ENCODE assay signal across 9 cellular contexts in the genomic region with DNA sequence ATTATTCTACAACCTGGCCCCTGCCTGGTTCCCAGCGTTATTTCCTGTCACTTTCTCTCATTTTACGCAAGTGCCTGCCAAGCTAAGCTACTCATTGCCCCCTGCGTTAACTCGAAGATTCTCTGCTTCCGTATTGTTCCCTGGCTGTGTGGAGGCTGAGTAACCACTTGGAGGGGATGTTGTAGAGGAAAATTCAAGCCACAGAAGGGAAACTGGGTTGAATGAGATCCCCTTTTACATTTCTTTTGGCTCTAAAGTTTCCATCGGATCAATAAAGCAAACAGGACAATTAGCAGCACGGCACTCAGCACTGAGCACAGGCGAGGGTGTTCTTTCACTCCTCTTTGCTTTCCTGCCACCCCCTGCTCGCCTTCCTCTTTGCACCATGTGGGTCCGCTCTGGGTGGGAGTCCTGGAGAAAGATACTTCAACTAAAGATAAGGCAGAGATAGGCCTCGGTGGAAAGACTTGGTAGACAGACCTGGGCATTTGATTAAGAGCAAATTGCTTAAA. TPM values are rescaled to one million over a fixed set of nuclear protein-coding genes. Genes with fewer than 3 reads are reported as not detected.
DNase-seq lines count a peak whose midpoint lies in the region; ATAC-seq and TF ChIP-seq lines count a peak whose summit lies in the region.
"Had no signal": no experiment of that assay in that cellular context is flagged by ENCODE, and none has a peak within 500 bp of the region (broad histone marks: within the 10 kb centered on the region; RNA-seq: fewer than 3 reads in every experiment).

No MANE protein-coding gene starts in this region.

- H3K9me2 ChIP-seq in DOHH2 (replicated peaks; ENCODE audit: control insufficient read depth, low read length) (no peaks in the 10 kb centered on the region), neural cell (ENCODE audit: insufficient read depth, low read length) (no peaks in the 10 kb centered on the region)

- H3K27ac ChIP-seq in DOHH2 (ENCODE audit: low read depth, low read length) (peak overlapping the region; percentile 99), fibroblast of lung (ENCODE audit: insufficient read depth, low read length) (peak overlapping the region; percentile 27), neural cell (ENCODE audit: low read length) (no peak overlapping the region)
- H3K27ac ChIP-seq: SJCRH30 had no signal

- peak overlapping the region; percentile 99 for H3K27ac Mint-ChIP-seq in activated CD4-positive, alpha-beta T cell treated with anti-CD3 and anti-CD28 coated beads, Interleukin-2, amount 10 ng/mL, durations not matched to agents 24 days and 14 days

- no peaks in the 10 kb centered on the region for H3K27me3 Mint-ChIP-seq in activated CD4-positive, alpha-beta T cell treated with anti-CD3 and anti-CD28 coated beads, Interleukin-2, amount 10 ng/mL, durations not matched to agents 24 days and 14 days

- H3K4me1 Mint-ChIP-seq in activated CD4-positive, alpha-beta T cell treated with anti-CD3 and anti-CD28 coated beads, Interleukin-2, amount 10 ng/mL, durations not matched to agents 24 days and 14 days: peaks cover 42% of the 10 kb centered on the region

- H3K9me3 ChIP-seq in DOHH2 (ENCODE audit: control insufficient read depth, insufficient read depth, low read length) (no peaks in the 10 kb centered on the region), fibroblast of lung (ENCODE audit: control insufficient read depth, insufficient read depth, low read depth, low read length) (no peaks in the 10 kb centered on the region), neural cell (ENCODE audit: low read length) (no peaks in the 10 kb centered on the region)
- H3K9me3 ChIP-seq: SJCRH30 had no signal

- peaks cover 75% of the 10 kb centered on the region for H3K4me1 ChIP-seq in DOHH2 (ENCODE audit: control insufficient read depth, low read length)
- no peaks in the 10 kb centered on the region for H3K4me1 ChIP-seq in fibroblast of lung (ENCODE audit: control insufficient read depth, extremely low read depth, insufficient read depth, low read length)

- H3K36me3 ChIP-seq in DOHH2 (ENCODE audit: control insufficient read depth, low read length) (peaks cover 8% of the 10 kb centered on the region), fibroblast of lung (ENCODE audit: control insufficient read depth, insufficient read depth, low read length) (peaks cover 2% of the 10 kb centered on the region), neural cell (ENCODE audit: insufficient read depth, low read length) (no peaks in the 10 kb centered on the region)

- H3F3A ChIP-seq in DOHH2 (ENCODE audit: control insufficient read depth, insufficient read depth) (peaks cover 34% of the 10 kb centered on the region), neural cell (ENCODE audit: insufficient read depth, low read length, poor library complexity, severe bottlenecking) (no peaks in the 10 kb centered on the region)

- H4K20me1 ChIP-seq in DOHH2 (ENCODE audit: control insufficient read depth, insufficient read depth, low read depth, low read length): no peaks in the 10 kb centered on the region
- H4K20me1 ChIP-seq in fibroblast of lung (ENCODE audit: control insufficient read depth, extremely low read depth, insufficient read depth, low read length): no peaks in the 10 kb centered on the region
- H4K20me1 ChIP-seq in neural cell (ENCODE audit: insufficient read depth): no peaks in the 10 kb centered on the region

- intact Hi-C loops in activated CD4-positive, alpha-beta T cell treated with anti-CD3 and anti-CD28 coated beads, Interleukin-2, amount 10 ng/mL, durations not matched to agents 24 days and 14 days (cut with micrococcal nuclease): loop anchor here (1.0 to 10.0 kb wide), 2 partner anchors 14 to 1054 kb away; partner anchors contain the start of gene GEMIN8

- H3K9ac ChIP-seq in fibroblast of lung (ENCODE audit: insufficient read depth, low read length) (no peak overlapping the region), neural cell (ENCODE audit: low read length) (no peak overlapping the region)

- peak overlapping the region; percentile 74 for H2AFZ ChIP-seq in fibroblast of lung (ENCODE audit: low read length)
- no peak overlapping the region for H2AFZ ChIP-seq in neural cell (ENCODE audit: low read depth, low read length)

- H3K79me2 ChIP-seq in DOHH2 (ENCODE audit: control insufficient read depth, low read length): peaks cover 31% of the 10 kb centered on the region
- peaks cover 8% of the 10 kb centered on the region for H3K79me2 ChIP-seq in fibroblast of lung (ENCODE audit: control insufficient read depth, insufficient read depth, low read length)
- peaks cover 24% of the 10 kb centered on the region for H3K79me2 ChIP-seq in neural cell (replicated peaks; ENCODE audit: insufficient read depth, low read length)

- TF ChIP-seq EP300 in neural cell (conservative IDR thresholded peaks at IDR 0.05; ENCODE audit: poor library complexity, severe bottlenecking): no peak

- no peak for ATAC-seq in HG02970 (IDR thresholded peaks at IDR 0.05; ENCODE audit: low FRiP score, unreplicated experiment)
- ATAC-seq in HG02759 (IDR thresholded peaks at IDR 0.05; ENCODE audit: unreplicated experiment): no peak
- ATAC-seq in HG03342 (IDR thresholded peaks at IDR 0.05; ENCODE audit: unreplicated experiment): no peak

- DNase-seq in LNCaP clone FGC (ENCODE audit: low read depth): no peak
- DNase-seq in activated CD4-positive, alpha-beta T cell treated with anti-CD3 and anti-CD28 coated beads, Interleukin-2, amount 10 ng/mL, durations not matched to agents 24 days and 14 days: peak; percentile 84
- DNase-seq in fibroblast of lung (ENCODE audit: low read depth in 2 of 2): peak; percentile 68 to 71

- peak overlapping the region; percentile 92 for H3K4me2 ChIP-seq in DOHH2 (ENCODE audit: low read length)
- peak overlapping the region; percentile 51 for H3K4me2 ChIP-seq in fibroblast of lung (ENCODE audit: extremely low read depth, insufficient read depth, low read length)
- no peak overlapping the region for H3K4me2 ChIP-seq in neural cell (ENCODE audit: low read length)

- TF ChIP-seq CTCF in DOHH2 (IDR thresholded peaks at IDR 0.05; ENCODE audit: low read depth, low read length, poor library complexity, severe bottlenecking): peak; percentile 32
- 0 out of 2 replicates have a peak, but pooled peaks have one; percentile 7 for TF ChIP-seq CTCF in LNCaP clone FGC (IDR thresholded peaks at IDR 0.05; ENCODE audit: control insufficient read depth, extremely low read depth, insufficient read depth)
- TF ChIP-seq CTCF in fibroblast of lung (conservative IDR thresholded peaks at IDR 0.05 in 1 of 2, IDR thresholded peaks at IDR 0.05 in 1 of 2; ENCODE audit: low read depth in 1 of 2, low read length in 2 of 2): peak; percentile 35 to 51
- TF ChIP-seq CTCF in neural cell (IDR thresholded peaks at IDR 0.05; ENCODE audit: poor library complexity, severe bottlenecking): peak; percentile 75

- peaks cover 9% of the 10 kb centered on the region for H3K36me3 Mint-ChIP-seq in activated CD4-positive, alpha-beta T cell treated with anti-CD3 and anti-CD28 coated beads, Interleukin-2, amount 10 ng/mL, durations not matched to agents 24 days and 14 days (ENCODE audit: low read depth)

- peak overlapping the region; percentile 94 for H3K4me3 Mint-ChIP-seq in activated CD4-positive, alpha-beta T cell treated with anti-CD3 and anti-CD28 coated beads, Interleukin-2, amount 10 ng/mL, durations not matched to agents 24 days and 14 days

- no peaks in the 10 kb centered on the region for H3K9me3 Mint-ChIP-seq in activated CD4-positive, alpha-beta T cell treated with anti-CD3 and anti-CD28 coated beads, Interleukin-2, amount 10 ng/mL, durations not matched to agents 24 days and 14 days

- no peaks in the 10 kb centered on the region for H3K27me3 ChIP-seq in DOHH2 (ENCODE audit: control insufficient read depth, low read length)
- H3K27me3 ChIP-seq in fibroblast of lung (ENCODE audit: control insufficient read depth, insufficient read depth, low read length): no peaks in the 10 kb centered on the region
- no peaks in the 10 kb centered on the region for H3K27me3 ChIP-seq in neural cell (ENCODE audit: insufficient read depth, low read depth, low read length)
- H3K27me3 ChIP-seq: SJCRH30 had no signal

- H3K4me3 ChIP-seq in DOHH2 (ENCODE audit: low read length) (peak overlapping the region; percentile 73), LNCaP clone FGC (ENCODE audit: low read depth, low read length) (no peak overlapping the region), fibroblast of lung (replicated peaks in 1 of 4; ENCODE audit: control extremely low read depth in 1 of 4, insufficient read depth in 1 of 4, low read depth in 3 of 4, low read length in 4 of 4) (no peak overlapping the region), neural cell (ENCODE audit: low read length) (no peak overlapping the region)
- H3K4me3 ChIP-seq: SJCRH30 had no signal

- TF ChIP-seq RAD21 in neural cell (conservative IDR thresholded peaks at IDR 0.05): peak; percentile 79

TF ChIP-seq in neural cell, 6 proteins besides CTCF, POLR2A, EP300 and RAD21 (continues in another document):
- no peak for TF ChIP-seq MXI1 (conservative IDR thresholded peaks at IDR 0.05; ENCODE audit: poor library complexity, severe bottlenecking)
- peak; percentile 82 for TF ChIP-seq SMC3 (conservative IDR thresholded peaks at IDR 0.05; ENCODE audit: poor library complexity)

RNA-seq across cellular contexts. Expression of gene TMSB4X, which starts 4.2 kb away (rescaled TPM):
- total RNA-seq in activated CD4-positive, alpha-beta T cell treated with anti-CD3 and anti-CD28 coated beads, Interleukin-2, amount 10 ng/mL, durations not matched to agents 24 days and 14 days: 5,263 and 5,311 TPM in 2 replicates
- 14,195 and 17,013 TPM in 2 replicates for total RNA-seq in fibroblast of lung
- polyA plus RNA-seq in fibroblast of lung (10,803 and 14,631 TPM in 2 replicates), neural cell (8,177 and 11,381 TPM in 2 replicates)
- 9,084 and 12,343 TPM in 2 replicates for polyA plus RNA-seq in fibroblast of lung (2012)
- polyA minus RNA-seq in fibroblast of lung (ENCODE audit: low replicate concordance) (550 and 997 TPM in 2 replicates), neural cell (1,249 and 1,481 TPM in 2 replicates)

Comparison
In these comparisons a context has a peak if more than half of its experiments do, and no peak if none do; other contexts are left out.
1. CTCF ChIP-seq: peak in every context shown above with its lines; median percentile 75 in neural cell; 43 in fibroblast of lung; 32 in DOHH2; 7 in LNCaP clone FGC.